In the genomic region with DNA sequence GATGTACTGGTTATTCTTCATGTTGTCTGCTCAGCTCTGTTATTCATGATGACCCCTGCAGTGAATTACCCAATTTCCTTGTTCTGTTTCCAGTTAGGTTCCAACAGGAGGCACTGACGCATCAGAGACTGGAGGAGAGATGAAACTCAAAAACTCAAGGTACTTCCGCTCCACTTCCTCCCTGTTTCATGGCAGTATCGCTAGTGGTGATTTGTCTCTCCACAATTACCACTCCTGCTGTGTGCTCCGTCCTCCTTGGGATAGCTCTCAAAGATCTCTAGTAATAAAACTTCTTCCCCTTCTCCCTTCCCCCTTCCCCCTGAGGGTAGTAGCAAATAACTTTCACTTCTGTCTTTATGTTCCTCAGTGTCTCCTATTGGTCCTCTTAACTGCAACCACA, we compare ENCODE assay signal across 17 cellular contexts.
DNase-seq lines count a peak whose midpoint lies in the region; ATAC-seq and TF ChIP-seq lines count a peak whose summit lies in the region.
"Had no signal": no experiment of that assay in that cellular context is flagged by ENCODE, and none has a peak within 500 bp of the region (broad histone marks: within the 10 kb centered on the region; RNA-seq: fewer than 3 reads in every experiment).

No MANE protein-coding gene starts in this region.

- no peak for ATAC-seq in GM19035 (IDR thresholded peaks at IDR 0.05; ENCODE audit: unreplicated experiment)
- ATAC-seq in GM21526 (IDR thresholded peaks at IDR 0.05; ENCODE audit: low FRiP score, unreplicated experiment), result no peak
- ATAC-seq in activated CD4-positive, alpha-beta T cell treated with anti-CD3 and anti-CD28 coated beads for 36 hours, result no peak
- ATAC-seq: activated CD4-positive, CD25-positive, alpha-beta regulatory T cell treated with anti-CD3 and anti-CD28 coated beads, Interleukin-2, amount 50 U/mL, for 24 hours; body of pancreas had no signal

- peak overlapping the region; percentile 44 to 72 for H3K4me3 Mint-ChIP-seq in CD14-positive monocyte
- H3K4me3 Mint-ChIP-seq in activated CD4-positive, alpha-beta T cell treated with anti-CD3 and anti-CD28 coated beads for 36 hours, result no peak overlapping the region

- in situ Hi-C loops in KBM-7 (cut with MboI; ENCODE audit: low pct_unique_long_range_greater_than_20kb, low sequenced_read_pairs), result no loop called here

- no peak overlapping the region for H3K27ac ChIP-seq in iPS DF 6.9 (ENCODE audit: low read length)
- H3K27ac ChIP-seq: body of pancreas, C4-2B, hepatocyte had no signal

- intact Hi-C loops in CD14-positive monocyte (cut with micrococcal nuclease), result loop anchor here in 1 of 2 donors (5.0 to 10.0 kb wide), 2 partner anchors 36 to 87 kb away; no protein-coding TSS in a partner anchor
- intact Hi-C loops in activated CD4-positive, alpha-beta T cell treated with anti-CD3 and anti-CD28 coated beads for 36 hours (cut with DNase I, micrococcal nuclease), result no loop called here

- H3K9me3 ChIP-seq in iPS DF 6.9 (ENCODE audit: control insufficient read depth, insufficient read depth, low read length), result no peaks in the 10 kb centered on the region
- H3K9me3 ChIP-seq: body of pancreas had no signal

- no CpG with 5 or more reads among the region's 4 CpGs for WGBS in iPS DF 6.9 (ENCODE audit: insufficient coverage, insufficient read length)

- peak overlapping the region; percentile 86 to 97 (median 91) for H3K27ac Mint-ChIP-seq in CD14-positive monocyte
- no peak overlapping the region for H3K27ac Mint-ChIP-seq in activated CD4-positive, alpha-beta T cell treated with anti-CD3 and anti-CD28 coated beads for 36 hours

- peaks cover 0 to 6% (median 2%) of the 10 kb centered on the region in 7 donors for H3K9me3 Mint-ChIP-seq in CD14-positive monocyte
- H3K9me3 Mint-ChIP-seq in activated CD4-positive, alpha-beta T cell treated with anti-CD3 and anti-CD28 coated beads for 36 hours (ENCODE audit: low read depth), result no peaks in the 10 kb centered on the region

- no peaks in the 10 kb centered on the region for H3K27me3 Mint-ChIP-seq in CD14-positive monocyte (ENCODE audit: low read depth in 3 of 3)
- no peaks in the 10 kb centered on the region for H3K27me3 Mint-ChIP-seq in activated CD4-positive, alpha-beta T cell treated with anti-CD3 and anti-CD28 coated beads for 36 hours

- peak; percentile 19 for TF ChIP-seq CTCF in CD14-positive monocyte (IDR thresholded peaks at IDR 0.05)

- peaks cover 23% of the 10 kb centered on the region for H3K4me1 Mint-ChIP-seq in CD14-positive monocyte
- H3K4me1 Mint-ChIP-seq in activated CD4-positive, alpha-beta T cell treated with anti-CD3 and anti-CD28 coated beads for 36 hours, result no peaks in the 10 kb centered on the region

- DNase-seq in CD14-positive monocyte (ENCODE audit: low spot score), result peak; percentile 57
- DNase-seq in KBM-7, result peak; percentile 65
- DNase-seq in SKM-1 (lab: John Stamatoyannopoulos, UW; ENCODE audit: unreplicated experiment), result peak; percentile 58
- DNase-seq in iPS DF 6.9 (ENCODE audit: low read depth, low spot score), result peak; percentile 11
- no peak for DNase-seq in NCI-H82 (lab: John Stamatoyannopoulos, UW)
- DNase-seq in activated CD4-positive, alpha-beta T cell treated with anti-CD3 and anti-CD28 coated beads for 36 hours, result no peak
- DNase-seq: activated T-cell treated with anti-CD3 and anti-CD28 coated beads, Interleukin-2, amount 50 U/mL, for 48 hours; NCI-H2107; SHP77 treated with DMSO at 0.1 percent for 48 hours; stimulated activated CD4-positive, alpha-beta T cell treated with anti-CD3 and anti-CD28 coated beads, Interleukin-4, amount 100 ng/mL, for 1 hour; stimulated activated naive CD4-positive, alpha-beta T cell had no signal

- H3K27me3 ChIP-seq in iPS DF 6.9 (ENCODE audit: control insufficient read depth, insufficient read depth, low read length), result no peaks in the 10 kb centered on the region
- H3K27me3 ChIP-seq: body of pancreas had no signal

- H3K4me3 ChIP-seq in iPS DF 6.9 (ENCODE audit: low read length), result no peak overlapping the region
- H3K4me3 ChIP-seq: body of pancreas, hepatocyte had no signal

- CTCF ChIA-PET in activated CD4-positive, alpha-beta T cell treated with anti-CD3 and anti-CD28 coated beads for 36 hours (lab: Charles Lee), result no interaction called here

- no peaks in the 10 kb centered on the region for H3K4me1 ChIP-seq in iPS DF 6.9 (ENCODE audit: control insufficient read depth, insufficient read depth, low read length)
- H3K4me1 ChIP-seq: body of pancreas had no signal

- POLR2A ChIA-PET in activated CD4-positive, alpha-beta T cell treated with anti-CD3 and anti-CD28 coated beads for 36 hours (lab: Charles Lee), result no interaction called here

- peaks cover 0 to 3% of the 10 kb centered on the region in 2 donors for H3K36me3 Mint-ChIP-seq in CD14-positive monocyte
- no peaks in the 10 kb centered on the region for H3K36me3 Mint-ChIP-seq in activated CD4-positive, alpha-beta T cell treated with anti-CD3 and anti-CD28 coated beads for 36 hours (ENCODE audit: low read depth)

- H3K36me3 ChIP-seq in iPS DF 6.9 (ENCODE audit: control insufficient read depth, insufficient read depth, low read length), result no peaks in the 10 kb centered on the region

Comparison
In these comparisons a context has a peak if more than half of its experiments do, and no peak if none do; other contexts are left out.
1. DNase-seq: peak in CD14-positive monocyte (single experiment), KBM-7 (single experiment), SKM-1 (single experiment) and iPS DF 6.9 (single experiment); none in NCI-H82 (single experiment) and activated CD4-positive, alpha-beta T cell treated with anti-CD3 and anti-CD28 coated beads for 36 hours (single experiment).